ENCODE assay signal across 8 cellular contexts in the genomic region with DNA sequence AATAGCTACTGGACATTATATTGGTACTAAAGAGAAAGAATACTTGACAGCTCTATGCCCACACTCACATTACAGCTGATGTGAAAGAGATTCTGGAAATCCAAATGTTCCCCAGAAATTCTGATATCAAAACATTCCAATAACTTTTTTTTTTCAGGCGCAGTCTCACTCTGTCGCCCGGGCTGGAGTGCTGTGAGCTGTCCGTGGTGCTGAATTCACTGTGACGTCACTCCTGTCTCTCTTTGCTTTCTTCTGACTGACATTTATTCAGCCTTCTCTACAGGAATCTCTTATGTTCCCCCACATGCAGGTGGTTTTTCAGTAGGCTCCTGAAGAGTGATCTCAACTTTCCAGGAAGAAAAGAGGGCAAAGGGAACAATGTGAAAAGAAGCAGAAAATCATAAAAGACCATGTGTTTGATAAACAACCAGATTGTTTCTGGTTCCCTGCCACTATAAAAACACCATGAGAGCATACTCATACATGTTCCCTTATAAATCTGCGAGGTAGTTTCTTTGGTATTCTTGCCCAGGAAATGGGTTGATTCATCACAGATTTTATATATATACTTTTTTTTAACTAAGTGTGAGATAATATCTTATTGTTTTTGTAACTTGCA. TPM values are rescaled to one million over a fixed set of nuclear protein-coding genes. Genes with fewer than 3 reads are reported as not detected.
A peak's percentile ranks its signal among the peaks of the same experiment; 100 is the strongest.
DNase-seq lines count a peak whose midpoint lies in the region.

No MANE protein-coding gene starts in this region.

- DNase-seq in Ammon's horn (ENCODE audit: low spot score) (peak; percentile 71), KG1 (lab: John Stamatoyannopoulos, UW) (peak; percentile 6), dedifferentiated amniotic fluid mesenchymal stem cell (ENCODE audit: extremely low spot score) (peak; percentile 17), lung microvascular endothelial cell (ENCODE audit: low read depth in 2 of 2) (peak; percentile 72 to 83), GOT3 (lab: John Stamatoyannopoulos, UW) (no peak), NCI-H1417 treated with DMSO at 0.1 percent for 48 hours (lab: John Stamatoyannopoulos, UW) (no peak)
- DNase-seq in activated CD4-positive, CD25-positive, alpha-beta regulatory T cell treated with anti-CD3 and anti-CD28 coated beads, Interleukin-2, amount 50 U/mL, for 72 hours: peak; percentile 54
- peak; percentile 10 to 18 for DNase-seq in stimulated activated CD8-positive, alpha-beta memory T cell treated with anti-CD3 and anti-CD28 coated beads, Interleukin-15, amount 100 ng/mL, for 48 hours (ENCODE audit: low read depth in 2 of 2)

RNA-seq across cellular contexts. Expression of gene S100A7A, which starts 6.2 kb away (rescaled TPM):
- not detected in 2 replicates for total RNA-seq in lung microvascular endothelial cell

RNA-seq across cellular contexts. Expression of gene S100A8, which starts 31.7 kb away (rescaled TPM):
- total RNA-seq in lung microvascular endothelial cell: not detected in 2 replicates

RNA-seq across cellular contexts. Expression of gene S100A7, which starts 37.9 kb away (rescaled TPM):
- not detected in 2 replicates for total RNA-seq in lung microvascular endothelial cell

RNA-seq across cellular contexts. Expression of gene S100A12, which starts 47.1 kb away (rescaled TPM):
- not detected in 2 replicates for total RNA-seq in lung microvascular endothelial cell

Comparison
In these comparisons a context has a peak if more than half of its experiments do, and no peak if none do; other contexts are left out.
1. DNase-seq: peak in Ammon's horn (single experiment), KG1 (single experiment), activated CD4-positive, CD25-positive, alpha-beta regulatory T cell treated with anti-CD3 and anti-CD28 coated beads, Interleukin-2, amount 50 U/mL, for 72 hours (single experiment), dedifferentiated amniotic fluid mesenchymal stem cell (single experiment), lung microvascular endothelial cell (2 of 2) and stimulated activated CD8-positive, alpha-beta memory T cell treated with anti-CD3 and anti-CD28 coated beads, Interleukin-15, amount 100 ng/mL, for 48 hours (2 of 2); none in GOT3 (single experiment) and NCI-H1417 treated with DMSO at 0.1 percent for 48 hours (single experiment).